In the genomic region with DNA sequence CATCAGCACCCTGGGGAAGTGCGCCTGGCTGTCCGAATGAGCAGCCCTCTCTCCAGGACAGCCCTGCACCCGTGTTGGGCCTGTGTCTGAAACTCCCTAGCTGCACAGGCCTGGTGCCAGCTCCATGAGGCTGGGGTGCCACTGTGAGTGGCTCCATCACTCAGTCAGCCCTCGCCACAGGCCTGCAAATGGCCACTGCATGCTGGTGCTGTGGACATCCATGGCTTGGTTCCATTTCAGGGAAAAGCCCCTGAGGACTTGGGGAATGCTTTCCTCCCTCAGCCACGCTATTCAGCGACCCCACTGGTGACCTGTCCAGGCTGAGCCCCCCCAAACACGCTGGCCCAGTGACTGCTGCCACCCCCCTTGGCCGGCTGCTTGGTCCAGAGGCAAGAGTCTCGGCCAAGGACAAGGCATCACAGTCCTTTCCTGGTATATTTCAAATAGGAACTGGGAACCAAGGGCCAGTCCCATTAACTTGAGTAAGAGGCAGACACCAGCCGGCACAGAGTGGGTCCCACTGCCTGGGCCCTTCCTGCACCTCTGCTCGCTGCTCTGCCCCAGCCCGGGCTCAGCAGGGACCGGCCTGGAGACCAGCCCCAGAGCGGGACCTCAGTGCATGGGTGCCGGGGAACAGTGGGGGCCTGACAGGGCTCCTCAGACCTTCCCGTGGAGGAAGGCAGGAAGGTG, we compare ENCODE assay signal across 18 cellular contexts.
DNase-seq lines count a peak whose midpoint lies in the region; ATAC-seq and TF ChIP-seq lines count a peak whose summit lies in the region.
"Had no signal": no experiment of that assay in that cellular context is flagged by ENCODE, and none has a peak within 500 bp of the region (broad histone marks: within the 10 kb centered on the region; RNA-seq: fewer than 3 reads in every experiment).

No MANE protein-coding gene starts in this region.

- no peak overlapping the region for H2AFZ ChIP-seq in osteoblast (ENCODE audit: low read length)

- H3K4me3 ChIP-seq in right atrium auricular region (no peak overlapping the region), RWPE2 (ENCODE audit: severe bottlenecking) (no peak overlapping the region), osteoblast (ENCODE audit: insufficient read depth, low read length) (no peak overlapping the region)
- H3K4me3 ChIP-seq: body of pancreas, skin epidermis, upper lobe of left lung had no signal

- H3K27ac ChIP-seq in right atrium auricular region: no peak overlapping the region
- H3K27ac ChIP-seq in RWPE2 (ENCODE audit: poor library complexity, severe bottlenecking): peak overlapping the region; percentile 84
- H3K27ac ChIP-seq in osteoblast (ENCODE audit: low read depth, low read length): no peak overlapping the region
- H3K27ac ChIP-seq: body of pancreas, epithelial cell of prostate, skin epidermis, upper lobe of left lung had no signal

- H4K20me1 ChIP-seq in osteoblast (ENCODE audit: insufficient read depth, low read length): no peaks in the 10 kb centered on the region

- no peaks in the 10 kb centered on the region for H3K9me3 ChIP-seq in right atrium auricular region
- no peaks in the 10 kb centered on the region for H3K9me3 ChIP-seq in RWPE2 (ENCODE audit: severe bottlenecking)
- no peaks in the 10 kb centered on the region for H3K9me3 ChIP-seq in osteoblast (ENCODE audit: low read depth, low read length)
- H3K9me3 ChIP-seq: body of pancreas, upper lobe of left lung had no signal

- H3K36me3 ChIP-seq in right atrium auricular region (no peaks in the 10 kb centered on the region), RWPE2 (ENCODE audit: low read depth) (no peaks in the 10 kb centered on the region), osteoblast (ENCODE audit: insufficient read depth, low read length) (no peaks in the 10 kb centered on the region)
- H3K36me3 ChIP-seq: upper lobe of left lung had no signal

- intact Hi-C loops in Right ventricle myocardium superior (cut with DNase I): no loop called here

- no peaks in the 10 kb centered on the region for H3K27me3 ChIP-seq in right atrium auricular region
- H3K27me3 ChIP-seq in RWPE2 (ENCODE audit: insufficient read depth, poor library complexity, severe bottlenecking): no peaks in the 10 kb centered on the region
- no peaks in the 10 kb centered on the region for H3K27me3 ChIP-seq in osteoblast (ENCODE audit: insufficient read depth, low read length)
- H3K27me3 ChIP-seq: body of pancreas, upper lobe of left lung had no signal

- DNase-seq in right atrium auricular region (ENCODE audit: low spot score) (peak; percentile 42), Right ventricle myocardium superior (no peak), RWPE2 (ENCODE audit: low spot score) (no peak), osteoblast (ENCODE audit: insufficient read length, low spot score, missing footprints) (peak; percentile 84)
- DNase-seq: activated gamma-delta T cell treated with Interleukin-2 at 50 U/mL for 16 hours; CD8-positive, alpha-beta T cell; Kasumi-1; kidney; MV-4-11; naive thymus-derived CD8-positive, alpha-beta T cell; NCI-H1694 had no signal

- TF ChIP-seq CTCF in right atrium auricular region (IDR thresholded peaks at IDR 0.05): no peak
- TF ChIP-seq CTCF in RWPE2 (IDR thresholded peaks at IDR 0.05; ENCODE audit: poor library complexity, severe bottlenecking): no peak
- no peak for TF ChIP-seq CTCF in osteoblast (IDR thresholded peaks at IDR 0.05; ENCODE audit: extremely low read depth, low read depth, low read length)

- no peaks in the 10 kb centered on the region for H3K79me2 ChIP-seq in osteoblast (ENCODE audit: insufficient read depth, low read length)

- H3K4me1 ChIP-seq in right atrium auricular region (no peaks in the 10 kb centered on the region), RWPE2 (ENCODE audit: insufficient read depth, poor library complexity, severe bottlenecking) (peaks cover 51% of the 10 kb centered on the region), osteoblast (ENCODE audit: insufficient read depth, low read length) (peaks cover 8% of the 10 kb centered on the region)
- H3K4me1 ChIP-seq: body of pancreas had no signal

- H3K4me2 ChIP-seq in osteoblast (ENCODE audit: insufficient read depth, low read length): no peak overlapping the region

- ATAC-seq in Right ventricle myocardium superior (ENCODE audit: poor library complexity) (no peak), RWPE2 (ENCODE audit: low read depth) (no peak), HG02885 (IDR thresholded peaks at IDR 0.05; ENCODE audit: poor library complexity, unreplicated experiment) (no peak), GM18870 (IDR thresholded peaks at IDR 0.05; ENCODE audit: unreplicated experiment) (no peak), GM19395 (IDR thresholded peaks at IDR 0.05; ENCODE audit: unreplicated experiment) (no peak)
- ATAC-seq: body of pancreas; CD8-positive, alpha-beta T cell; naive thymus-derived CD8-positive, alpha-beta T cell had no signal

Comparison
In these comparisons a context has a peak if more than half of its experiments do, and no peak if none do; other contexts are left out.
1. DNase-seq: peak in right atrium auricular region (single experiment) and osteoblast (single experiment); none in Right ventricle myocardium superior (single experiment) and RWPE2 (single experiment).